8 cellular contexts compared by ENCODE assay signal in the genomic region with DNA sequence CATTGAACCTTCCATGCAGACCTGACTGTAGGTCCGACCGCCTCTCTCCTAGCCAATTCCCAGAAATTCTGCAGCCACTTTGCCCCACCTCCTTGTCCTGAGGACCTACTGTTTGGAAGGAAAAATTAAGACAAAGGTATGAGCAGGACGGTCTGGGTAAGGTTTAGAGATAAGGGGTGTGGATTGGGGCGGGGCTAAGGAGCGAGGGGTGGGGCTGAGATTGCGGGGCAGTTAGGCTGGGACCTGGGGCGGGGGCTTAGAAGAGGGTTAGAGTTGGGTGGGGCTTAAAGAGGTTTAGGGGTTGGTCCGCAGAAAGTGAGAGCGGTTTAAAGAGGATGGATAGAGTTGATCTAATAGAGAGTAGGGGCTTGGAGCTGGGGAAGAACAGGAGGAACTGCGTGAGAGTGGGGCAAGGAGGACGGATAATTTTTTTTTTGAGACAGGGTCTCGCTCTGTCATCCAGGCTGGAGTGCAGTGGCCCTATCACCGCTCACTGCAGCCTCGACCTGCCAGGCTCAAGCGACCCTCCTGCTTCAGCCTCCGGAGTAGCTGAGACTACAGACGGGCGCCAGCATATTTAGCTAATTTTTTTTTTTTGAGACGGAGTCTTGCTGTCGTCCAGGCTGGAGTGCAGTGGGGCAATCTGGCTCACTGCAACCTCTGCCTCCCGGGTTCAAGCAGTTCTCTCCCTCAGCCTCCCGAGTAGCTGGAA. TPM values are rescaled to one million over a fixed set of nuclear protein-coding genes. Genes with fewer than 3 reads are reported as not detected.
A peak's percentile ranks its signal among the peaks of the same experiment; 100 is the strongest.
DNase-seq lines count a peak whose midpoint lies in the region; ATAC-seq, FAIRE-seq and TF ChIP-seq lines count a peak whose summit lies in the region.

No MANE protein-coding gene starts in this region.

- H3K79me1 ChIP-seq in mesenchymal stem cell (replicated peaks; ENCODE audit: low read length, poor library complexity, severe bottlenecking) = peaks cover 26% of the 10 kb centered on the region

- H3K36me3 ChIP-seq in cardiac muscle cell = no peaks in the 10 kb centered on the region
- peaks cover 15 to 20% of the 10 kb centered on the region in 2 experiments for H3K36me3 ChIP-seq in mesenchymal stem cell (ENCODE audit: control insufficient read depth in 1 of 2, insufficient read depth in 2 of 2, low read depth in 1 of 2, low read length in 2 of 2)
- no peaks in the 10 kb centered on the region for H3K36me3 ChIP-seq in vagina
- no peaks in the 10 kb centered on the region for H3K36me3 ChIP-seq in pancreas
- peaks cover 12% of the 10 kb centered on the region for H3K36me3 ChIP-seq in MG63

- H2AFZ ChIP-seq in mesenchymal stem cell (ENCODE audit: low read depth, low read length) = no peak overlapping the region

- no peak for TF ChIP-seq CTCF in cardiac muscle cell (IDR thresholded peaks at IDR 0.05; ENCODE audit: low read depth, low read length)
- TF ChIP-seq CTCF in vagina (IDR thresholded peaks at IDR 0.05) = no peak
- no peak for TF ChIP-seq CTCF in pancreas (IDR thresholded peaks at IDR 0.05)

- no peak overlapping the region for H3K4me2 ChIP-seq in mesenchymal stem cell (ENCODE audit: low read length, poor library complexity, severe bottlenecking)

- H3K27ac ChIP-seq in cardiac muscle cell = peak overlapping the region; percentile 97
- H3K27ac ChIP-seq in mesenchymal stem cell (ENCODE audit: low read length, poor library complexity, severe bottlenecking) = peak overlapping the region; percentile 1
- H3K27ac ChIP-seq in vagina = peak overlapping the region; percentile 91
- peak overlapping the region in 2 of 4 donors; percentile 88 to 90 for H3K27ac ChIP-seq in pancreas

- no peak for TF ChIP-seq POLR2A in vagina (IDR thresholded peaks at IDR 0.05)

- H3K23ac ChIP-seq in mesenchymal stem cell (ENCODE audit: low read length in 2 of 2) = no peak overlapping the region

- no peak overlapping the region for H3K9ac ChIP-seq in mesenchymal stem cell (ENCODE audit: low read length)

- H3K14ac ChIP-seq in mesenchymal stem cell (ENCODE audit: low read length in 2 of 2) = no peak overlapping the region

- ATAC-seq in left cardiac atrium (no peak), pancreas (no peak)
- no peak for ATAC-seq in activated naive CD4-positive, alpha-beta T cell treated with anti-CD3 and anti-CD28 coated beads, Interleukin-2, amount 50 U/mL, for 72 hours

- H4K91ac ChIP-seq in mesenchymal stem cell (ENCODE audit: low read length) = peak overlapping the region; percentile 41

- H3K9me3 Mint-ChIP-seq in activated naive CD4-positive, alpha-beta T cell treated with anti-CD3 and anti-CD28 coated beads, Interleukin-2, amount 50 U/mL, for 72 hours = peaks cover 0 to 2% of the 10 kb centered on the region in 2 donors

- no peak overlapping the region for H2BK120ac ChIP-seq in mesenchymal stem cell (ENCODE audit: low read depth, low read length)

- H3K4me3 ChIP-seq in cardiac muscle cell (no peak overlapping the region), mesenchymal stem cell (ENCODE audit: insufficient read depth in 1 of 2, low read depth in 1 of 2, low read length in 2 of 2) (no peak overlapping the region), vagina (peak overlapping the region in 1 of 2 donors; percentile 70), pancreas (no peak overlapping the region), MG63 (no peak overlapping the region)

- H3K4me1 ChIP-seq in cardiac muscle cell (ENCODE audit: low read depth) = peaks cover 6% of the 10 kb centered on the region
- peaks cover 22% of the 10 kb centered on the region for H3K4me1 ChIP-seq in mesenchymal stem cell (ENCODE audit: control insufficient read depth, insufficient read depth, low read depth, low read length)
- H3K4me1 ChIP-seq in vagina = peaks cover 42% of the 10 kb centered on the region
- peaks cover 0 to 20% (median 0%) of the 10 kb centered on the region in 3 donors for H3K4me1 ChIP-seq in pancreas

- WGBS in mesenchymal stem cell = 87% methylated on average over 20 of the region's 22 CpGs
- 72 to 73% methylated on average over 22 of the region's 22 CpGs for WGBS in pancreas, 2 donors

- peak overlapping the region; percentile 82 for H2AK5ac ChIP-seq in mesenchymal stem cell (ENCODE audit: low read length, severe bottlenecking)

- no peak overlapping the region for H3K4ac ChIP-seq in mesenchymal stem cell (ENCODE audit: low read depth in 1 of 2, low read length in 2 of 2)

- no peak for FAIRE-seq in pancreas (lab: Jason Lieb, UNC)

- peak overlapping the region; percentile 40 for H2BK15ac ChIP-seq in mesenchymal stem cell (ENCODE audit: low read depth, poor library complexity, severe bottlenecking)

- intact Hi-C loops in left cardiac atrium (cut with DNase I) (loop anchor here in 1 of 2 donors (10.0 kb wide), 1 partner anchor 89 kb away; no protein-coding TSS in a partner anchor), vagina (cut with DNase I) (loop anchor here (10.0 kb wide), 1 partner anchor 199 kb away; a partner anchor contains a TSS), pancreas (cut with DNase I) (no loop called here)

- H2BK5ac ChIP-seq in mesenchymal stem cell (ENCODE audit: low read depth, low read length, poor library complexity, severe bottlenecking) = peak overlapping the region; percentile 57

- H3K36me3 Mint-ChIP-seq in activated naive CD4-positive, alpha-beta T cell treated with anti-CD3 and anti-CD28 coated beads, Interleukin-2, amount 50 U/mL, for 72 hours = peaks cover 21 to 22% of the 10 kb centered on the region in 2 donors

- H3K18ac ChIP-seq in mesenchymal stem cell (ENCODE audit: low read depth in 1 of 2, low read length in 2 of 2) = no peak overlapping the region

- H2BK12ac ChIP-seq in mesenchymal stem cell (ENCODE audit: low read length in 2 of 2) = peak overlapping the region in 1 of 2 experiments; percentile 68

- no peak for DNase-seq in cardiac muscle cell (ENCODE audit: low read depth in 1 of 2, low spot score in 1 of 2)
- no peak for DNase-seq in left cardiac atrium
- no peak for DNase-seq in activated naive CD4-positive, alpha-beta T cell treated with anti-CD3 and anti-CD28 coated beads, Interleukin-2, amount 50 U/mL, for 72 hours (ENCODE audit: low spot score in 2 of 2)
- DNase-seq in mesenchymal stem cell = no peak
- DNase-seq in vagina (ENCODE audit: extremely low spot score in 2 of 2) = no peak
- no peak for DNase-seq in pancreas
- no peak for DNase-seq in MG63
- no peak for DNase-seq in NCI-H146 treated with DMSO at 0.1 percent for 48 hours (lab: John Stamatoyannopoulos, UW; ENCODE audit: unreplicated experiment)

- H4K8ac ChIP-seq in mesenchymal stem cell (ENCODE audit: low read length) = no peak overlapping the region

- H3K27ac Mint-ChIP-seq in activated naive CD4-positive, alpha-beta T cell treated with anti-CD3 and anti-CD28 coated beads, Interleukin-2, amount 50 U/mL, for 72 hours = peak overlapping the region; percentile 13 to 90

- H3K9me3 ChIP-seq in cardiac muscle cell (ENCODE audit: low read depth) (no peaks in the 10 kb centered on the region), mesenchymal stem cell (ENCODE audit: control insufficient read depth, low read length) (no peaks in the 10 kb centered on the region), vagina (no peaks in the 10 kb centered on the region), pancreas (no peaks in the 10 kb centered on the region), MG63 (no peaks in the 10 kb centered on the region)

- H3K27me3 ChIP-seq in cardiac muscle cell (no peaks in the 10 kb centered on the region), mesenchymal stem cell (ENCODE audit: control insufficient read depth in 1 of 2, insufficient read depth in 1 of 2, low read length in 2 of 2) (no peaks in the 10 kb centered on the region), vagina (no peaks in the 10 kb centered on the region), pancreas (no peaks in the 10 kb centered on the region), MG63 (no peaks in the 10 kb centered on the region)

RNA-seq across cellular contexts. Expression of a gene that starts 1.7 kb away (rescaled TPM):
- 7.1 and 11.2 TPM in 2 replicates for total RNA-seq in cardiac muscle cell
- polyA plus RNA-seq in cardiac muscle cell = 1.9 and 2.6 TPM in 2 replicates
- 10 to 100 TPM; 16.2 to 20.2 TPM for total RNA-seq in left cardiac atrium
- 10 to 100 TPM; 13.7 to 15.5 TPM for total RNA-seq in activated naive CD4-positive, alpha-beta T cell treated with anti-CD3 and anti-CD28 coated beads, Interleukin-2, amount 50 U/mL, for 72 hours
- 9.1 TPM for polyA plus RNA-seq in mesenchymal stem cell (2013, experiment 1 of 2)
- polyA plus RNA-seq in mesenchymal stem cell (2013, experiment 2 of 2) = 8.8 TPM
- 8.8 TPM for total RNA-seq in vagina
- 1 to 10 TPM; 6.6 to 9.0 (median 7.8) TPM for total RNA-seq in pancreas
- polyA plus RNA-seq in pancreas = 1 to 10 TPM; 5.7 to 9.7 TPM
- 0.66 and 0.69 TPM in 2 replicates for total RNA-seq in MG63 (2014; rRNA removed; shearing (Covaris generic); ENCODE audit: low replicate concordance)

RNA-seq across cellular contexts. Expression of a gene that starts 3.6 kb away (rescaled TPM):
- total RNA-seq in cardiac muscle cell (26.5 and 29.1 TPM in 2 replicates), left cardiac atrium (10 to 100 TPM; 14.1 to 18.7 TPM), vagina (15.5 TPM), pancreas (10 to 100 TPM; 17.1 to 37.0 (median 33.1) TPM)
- polyA plus RNA-seq in cardiac muscle cell (15.9 and 17.3 TPM in 2 replicates), pancreas (10 to 100 TPM; 26.7 to 79.4 TPM)
- 10 to 100 TPM; 21.4 to 29.7 TPM for total RNA-seq in activated naive CD4-positive, alpha-beta T cell treated with anti-CD3 and anti-CD28 coated beads, Interleukin-2, amount 50 U/mL, for 72 hours
- 8.4 TPM for polyA plus RNA-seq in mesenchymal stem cell (2013, experiment 1 of 2)
- 9.2 TPM for polyA plus RNA-seq in mesenchymal stem cell (2013, experiment 2 of 2)
- 7.9 and 22.4 TPM in 2 replicates for total RNA-seq in MG63 (2014; rRNA removed; shearing (Covaris generic); ENCODE audit: low replicate concordance)

RNA-seq across cellular contexts. Expression of a gene that starts 4.4 kb away (rescaled TPM):
- total RNA-seq in cardiac muscle cell = 12.8 and 13.6 TPM in 2 replicates
- 18.7 and 25.3 TPM in 2 replicates for polyA plus RNA-seq in cardiac muscle cell
- 10 to 100 TPM; 14.5 to 17.0 TPM for total RNA-seq in left cardiac atrium
- 10 to 100 TPM; 10.2 to 12.3 TPM for total RNA-seq in activated naive CD4-positive, alpha-beta T cell treated with anti-CD3 and anti-CD28 coated beads, Interleukin-2, amount 50 U/mL, for 72 hours
- polyA plus RNA-seq in mesenchymal stem cell (2013, experiment 1 of 2) = 8.5 TPM
- polyA plus RNA-seq in mesenchymal stem cell (2013, experiment 2 of 2) = 8.9 TPM
- 5.4 TPM for total RNA-seq in vagina
- total RNA-seq in pancreas = 10 to 100 TPM in 2 of 6 donors, 1 to 10 TPM in 4; 6.8 to 12.1 (median 8.9) TPM
- polyA plus RNA-seq in pancreas = 10 to 100 TPM; 12.6 TPM
- 2.9 and 4.0 TPM in 2 replicates for total RNA-seq in MG63 (2014; rRNA removed; shearing (Covaris generic); ENCODE audit: low replicate concordance)

RNA-seq across cellular contexts. Expression of a gene that starts 20.6 kb away (rescaled TPM):
- 15.1 and 15.4 TPM in 2 replicates for total RNA-seq in cardiac muscle cell
- 13.3 and 14.0 TPM in 2 replicates for polyA plus RNA-seq in cardiac muscle cell
- 10 to 100 TPM; 11.1 to 11.7 TPM for total RNA-seq in left cardiac atrium
- 1 to 10 TPM; 3.6 to 3.9 TPM for total RNA-seq in activated naive CD4-positive, alpha-beta T cell treated with anti-CD3 and anti-CD28 coated beads, Interleukin-2, amount 50 U/mL, for 72 hours
- 2.4 TPM for polyA plus RNA-seq in mesenchymal stem cell (2013, experiment 1 of 2)
- 2.5 TPM for polyA plus RNA-seq in mesenchymal stem cell (2013, experiment 2 of 2)
- 5.2 TPM for total RNA-seq in vagina
- total RNA-seq in pancreas = 1 to 10 TPM; 3.7 to 5.8 (median 4.6) TPM
- 10 to 100 TPM; 10.3 to 12.9 TPM for polyA plus RNA-seq in pancreas
- total RNA-seq in MG63 (2014; rRNA removed; shearing (Covaris generic); ENCODE audit: low replicate concordance) = 9.0 and 12.6 TPM in 2 replicates

RNA-seq across cellular contexts. Expression of a gene that starts 23.1 kb away (rescaled TPM):
- total RNA-seq in cardiac muscle cell = 10.3 and 13.4 TPM in 2 replicates
- 14.9 and 17.7 TPM in 2 replicates for polyA plus RNA-seq in cardiac muscle cell
- 10 to 100 TPM; 10.8 to 12.7 TPM for total RNA-seq in left cardiac atrium
- total RNA-seq in activated naive CD4-positive, alpha-beta T cell treated with anti-CD3 and anti-CD28 coated beads, Interleukin-2, amount 50 U/mL, for 72 hours = 10 to 100 TPM in 1 of 2 donors, 1 to 10 TPM in 1; 8.7 to 10.1 TPM
- polyA plus RNA-seq in mesenchymal stem cell (2013, experiment 1 of 2) = 25.8 TPM
- 25.7 TPM for polyA plus RNA-seq in mesenchymal stem cell (2013, experiment 2 of 2)
- total RNA-seq in vagina = 3.2 TPM
- total RNA-seq in pancreas = 10 to 100 TPM in 1 of 6 donors, 1 to 10 TPM in 5; 6.5 to 12.7 (median 9.2) TPM
- 10 to 100 TPM; 11.6 to 16.1 TPM for polyA plus RNA-seq in pancreas
- 7.2 and 8.6 TPM in 2 replicates for total RNA-seq in MG63 (2014; rRNA removed; shearing (Covaris generic); ENCODE audit: low replicate concordance)
